19 cellular contexts compared by ENCODE assay signal in the genomic region with DNA sequence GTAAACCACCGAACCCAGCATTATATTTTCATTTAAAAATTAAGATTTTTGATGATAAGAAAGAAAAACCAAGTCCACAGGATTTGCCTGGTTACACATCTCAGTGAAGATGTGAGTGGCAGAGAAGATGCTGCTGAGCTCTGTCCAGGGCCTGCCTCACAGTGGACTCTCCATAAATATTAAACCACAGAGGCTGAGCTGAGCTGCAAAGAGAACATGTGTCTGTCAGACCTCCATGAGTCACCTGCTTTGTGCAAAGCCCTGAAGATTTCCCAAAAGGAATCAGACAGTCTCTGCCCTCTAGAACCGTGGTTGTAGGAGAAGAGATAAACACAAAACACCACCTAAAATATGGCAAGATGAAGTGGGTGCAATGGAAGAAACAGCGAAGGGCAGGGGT.
DNase-seq lines count a peak whose midpoint lies in the region; ATAC-seq, FAIRE-seq and TF ChIP-seq lines count a peak whose summit lies in the region.
"Had no signal": no experiment of that assay in that cellular context is flagged by ENCODE, and none has a peak within 500 bp of the region (broad histone marks: within the 10 kb centered on the region; RNA-seq: fewer than 3 reads in every experiment).

No MANE protein-coding gene starts in this region.

- H3K4me3 ChIP-seq in RWPE2 (ENCODE audit: severe bottlenecking) (no peak overlapping the region), skeletal muscle cell (ENCODE audit: low read depth, low read length) (no peak overlapping the region), small intestine (ENCODE audit: low read depth in 1 of 2, low read length in 2 of 2) (no peak overlapping the region)
- H3K4me3 ChIP-seq: ascending aorta, upper lobe of right lung had no signal

- peak; percentile 67 for ATAC-seq in RWPE2 (ENCODE audit: low read depth)
- ATAC-seq: upper lobe of right lung had no signal

- no peak for FAIRE-seq in small intestine (lab: Jason Lieb, UNC)
- FAIRE-seq: GM12891 had no signal

- H3K4me1 ChIP-seq in RWPE2 (ENCODE audit: insufficient read depth, poor library complexity, severe bottlenecking) (no peaks in the 10 kb centered on the region), small intestine (ENCODE audit: control insufficient read depth in 2 of 2, insufficient read depth in 1 of 2, low read depth in 1 of 2, low read length in 1 of 2) (no peaks in the 10 kb centered on the region)
- H3K4me1 ChIP-seq: upper lobe of right lung had no signal

- H3K27ac ChIP-seq in RWPE2 (ENCODE audit: poor library complexity, severe bottlenecking) (no peak overlapping the region), small intestine (ENCODE audit: low read depth in 1 of 2, low read length in 1 of 2) (no peak overlapping the region)
- H3K27ac ChIP-seq: ascending aorta, C4-2B, HL-60, KMS-11, neutrophil, upper lobe of right lung had no signal

- DNase-seq in GM03348 (ENCODE audit: low spot score) (peak; percentile 74), RWPE2 (ENCODE audit: low spot score) (no peak), fibroblast of gingiva (ENCODE audit: low read depth) (peak; percentile 23), skeletal muscle cell (ENCODE audit: low read depth) (peak; percentile 49), nucleus accumbens (lab: John Stamatoyannopoulos, UW) (no peak), small intestine (no peak)
- no peak for DNase-seq in effector CD8-positive, alpha-beta T cell (lab: John Stamatoyannopoulos, UW)
- DNase-seq: activated CD4-positive, alpha-beta T cell treated with anti-CD3 and anti-CD28 coated beads, Interleukin-2, amount 50 U/mL, for 48 hours; dermis blood vessel endothelial cell; NCI-H187; NCI-H524; stimulated activated naive CD4-positive, alpha-beta T cell; upper lobe of right lung had no signal

- 74 to 85% (median 81%) methylated on average over 3 of the region's 3 CpGs for WGBS in small intestine, 3 donors

- no peaks in the 10 kb centered on the region for H3K9me3 ChIP-seq in RWPE2 (ENCODE audit: severe bottlenecking)
- no peaks in the 10 kb centered on the region for H3K9me3 ChIP-seq in small intestine (ENCODE audit: control insufficient read depth, low read depth)
- H3K9me3 ChIP-seq: neutrophil, upper lobe of right lung had no signal

- no peak for TF ChIP-seq CTCF in RWPE2 (IDR thresholded peaks at IDR 0.05; ENCODE audit: poor library complexity, severe bottlenecking)

- no peaks in the 10 kb centered on the region for H3K36me3 ChIP-seq in RWPE2 (ENCODE audit: low read depth)
- H3K36me3 ChIP-seq in small intestine (ENCODE audit: control insufficient read depth in 2 of 2, insufficient read depth in 2 of 2, low read length in 2 of 2): no peaks in the 10 kb centered on the region
- H3K36me3 ChIP-seq: ascending aorta, neutrophil, upper lobe of right lung had no signal

- H3K27me3 ChIP-seq in RWPE2 (ENCODE audit: insufficient read depth, poor library complexity, severe bottlenecking) (no peaks in the 10 kb centered on the region), small intestine (ENCODE audit: control insufficient read depth in 2 of 2, insufficient read depth in 2 of 2, low read length in 2 of 2) (no peaks in the 10 kb centered on the region)
- H3K27me3 ChIP-seq: ascending aorta, neutrophil, upper lobe of right lung had no signal

Comparison
In these comparisons a context has a peak if more than half of its experiments do, and no peak if none do; other contexts are left out.
1. DNase-seq: peak in GM03348 (single experiment), fibroblast of gingiva (single experiment) and skeletal muscle cell (single experiment); none in RWPE2 (single experiment), nucleus accumbens (0 of 56), effector CD8-positive, alpha-beta T cell (single experiment) and small intestine (single experiment).